Comparison of ENCODE assay signal across 12 cellular contexts in genomic region chr6:132498638-132499037, GRCh38. TPM values are rescaled to one million over a fixed set of nuclear protein-coding genes. Genes with fewer than 3 reads are reported as not detected.
DNase-seq lines count a peak whose midpoint lies in the region; ATAC-seq, FAIRE-seq and TF ChIP-seq lines count a peak whose summit lies in the region.
"Had no signal": no experiment of that assay in that cellular context is flagged by ENCODE, and none has a peak within 500 bp of the region (broad histone marks: within the 10 kb centered on the region; RNA-seq: fewer than 3 reads in every experiment).

No MANE protein-coding gene starts in this region.

- peak overlapping the region; percentile 39 for H3K27ac Mint-ChIP-seq in dendritic cell treated with granulocyte-macrophage colony-stimulating factor and Interleukin-4, amounts not matched to agents 40 ng/mL and 50 ng/mL, for 4 days
- no peak overlapping the region for H3K27ac Mint-ChIP-seq in activated CD4-positive, alpha-beta memory T cell treated with anti-CD3 and anti-CD28 coated beads for 36 hours
- H3K27ac Mint-ChIP-seq: activated naive CD4-positive, alpha-beta T cell treated with anti-CD3 and anti-CD28 coated beads, Interleukin-2, amount 50 U/mL, for 72 hours had no signal

- H3K27me3 Mint-ChIP-seq in dendritic cell treated with granulocyte-macrophage colony-stimulating factor and Interleukin-4, amounts not matched to agents 40 ng/mL and 50 ng/mL, for 4 days, result no peaks in the 10 kb centered on the region
- no peaks in the 10 kb centered on the region for H3K27me3 Mint-ChIP-seq in activated CD4-positive, alpha-beta memory T cell treated with anti-CD3 and anti-CD28 coated beads for 36 hours

- CTCF ChIA-PET in activated CD4-positive, alpha-beta memory T cell treated with anti-CD3 and anti-CD28 coated beads for 36 hours (lab: Charles Lee), result no interaction called here

- no peaks in the 10 kb centered on the region for H3K9me3 Mint-ChIP-seq in dendritic cell treated with granulocyte-macrophage colony-stimulating factor and Interleukin-4, amounts not matched to agents 40 ng/mL and 50 ng/mL, for 4 days
- H3K9me3 Mint-ChIP-seq in activated CD4-positive, alpha-beta memory T cell treated with anti-CD3 and anti-CD28 coated beads for 36 hours, result peaks cover 1% of the 10 kb centered on the region

- H3K9me3 ChIP-seq in kidney (ENCODE audit: control insufficient read depth in 1 of 2, low read length in 2 of 2), result no peaks in the 10 kb centered on the region
- H3K9me3 ChIP-seq in right atrium auricular region, result no peaks in the 10 kb centered on the region

- no peaks in the 10 kb centered on the region for H3K27me3 ChIP-seq in right atrium auricular region

- POLR2A ChIA-PET in activated CD4-positive, alpha-beta memory T cell treated with anti-CD3 and anti-CD28 coated beads for 36 hours (lab: Charles Lee), result no interaction called here

- no peak for TF ChIP-seq CTCF in kidney (IDR thresholded peaks at IDR 0.05; ENCODE audit: borderline replicate concordance, extremely low read depth, insufficient read depth)
- no peak for TF ChIP-seq CTCF in right atrium auricular region (IDR thresholded peaks at IDR 0.05)

- intact Hi-C loops in dendritic cell treated with granulocyte-macrophage colony-stimulating factor and Interleukin-4, amounts not matched to agents 40 ng/mL and 50 ng/mL, for 4 days (cut with micrococcal nuclease), result no loop called here
- intact Hi-C loops in kidney (cut with DNase I), result no loop called here
- intact Hi-C loops in activated CD4-positive, alpha-beta memory T cell treated with anti-CD3 and anti-CD28 coated beads for 36 hours (cut with micrococcal nuclease), result loop anchor here (5.0 to 10.0 kb wide), 3 partner anchors 134 to 874 kb away; partner anchors contain the start of gene MED23

- peaks cover 74% of the 10 kb centered on the region for H3K36me3 Mint-ChIP-seq in dendritic cell treated with granulocyte-macrophage colony-stimulating factor and Interleukin-4, amounts not matched to agents 40 ng/mL and 50 ng/mL, for 4 days (ENCODE audit: low read depth)
- H3K36me3 Mint-ChIP-seq in activated CD4-positive, alpha-beta memory T cell treated with anti-CD3 and anti-CD28 coated beads for 36 hours, result peaks cover 35% of the 10 kb centered on the region

- peaks cover 56% of the 10 kb centered on the region for H3K4me1 Mint-ChIP-seq in dendritic cell treated with granulocyte-macrophage colony-stimulating factor and Interleukin-4, amounts not matched to agents 40 ng/mL and 50 ng/mL, for 4 days (ENCODE audit: low read depth)
- H3K4me1 Mint-ChIP-seq in activated CD4-positive, alpha-beta memory T cell treated with anti-CD3 and anti-CD28 coated beads for 36 hours (ENCODE audit: low read depth), result peaks cover 45% of the 10 kb centered on the region

- no peak for FAIRE-seq in kidney (lab: Jason Lieb, UNC)
- FAIRE-seq: endothelial cell of umbilical vein had no signal

- H3K4me1 ChIP-seq in kidney (ENCODE audit: control insufficient read depth in 1 of 2, insufficient read depth in 1 of 2, low read depth in 1 of 2, low read length in 2 of 2) (peaks cover 0 to 3% of the 10 kb centered on the region in 2 donors), right atrium auricular region (peaks cover 0 to 9% of the 10 kb centered on the region in 2 donors)

- DNase-seq in kidney (no peak), right atrium auricular region (ENCODE audit: low spot score) (no peak), Ammon's horn (ENCODE audit: low spot score) (no peak)
- DNase-seq in activated CD4-positive, alpha-beta memory T cell treated with anti-CD3 and anti-CD28 coated beads for 36 hours, result no peak
- DNase-seq: stimulated activated CD4-positive, alpha-beta T cell treated with anti-CD3 and anti-CD28 coated beads, Interleukin-4, amount 100 ng/mL, for 4 hours had no signal

- no peak overlapping the region for H3K9ac ChIP-seq in kidney (ENCODE audit: low read length in 2 of 2)

- H3K27ac ChIP-seq in kidney (ENCODE audit: low read depth in 2 of 2, low read length in 2 of 2) (no peak overlapping the region), right atrium auricular region (no peak overlapping the region)

- H3K4me3 ChIP-seq in kidney (ENCODE audit: low read length in 2 of 2), result no peak overlapping the region
- H3K4me3 ChIP-seq in right atrium auricular region, result no peak overlapping the region

- H3K36me3 ChIP-seq in kidney (ENCODE audit: control insufficient read depth in 1 of 2, insufficient read depth in 2 of 2, low read length in 2 of 2), result peaks cover 10 to 11% of the 10 kb centered on the region in 2 donors
- H3K36me3 ChIP-seq in right atrium auricular region, result peaks cover 26% of the 10 kb centered on the region

- H3K4me3 Mint-ChIP-seq in dendritic cell treated with granulocyte-macrophage colony-stimulating factor and Interleukin-4, amounts not matched to agents 40 ng/mL and 50 ng/mL, for 4 days, result no peak overlapping the region
- no peak overlapping the region for H3K4me3 Mint-ChIP-seq in activated CD4-positive, alpha-beta memory T cell treated with anti-CD3 and anti-CD28 coated beads for 36 hours

- ATAC-seq in GM18519 (IDR thresholded peaks at IDR 0.05; ENCODE audit: low FRiP score, unreplicated experiment) (peak; percentile 36), GM21526 (IDR thresholded peaks at IDR 0.05; ENCODE audit: low FRiP score, unreplicated experiment) (peak; percentile 66), HG03108 (IDR thresholded peaks at IDR 0.05; ENCODE audit: unreplicated experiment) (peak; percentile 47)
- ATAC-seq: activated naive CD4-positive, alpha-beta T cell treated with anti-CD3 and anti-CD28 coated beads, Interleukin-2, amount 50 U/mL, for 72 hours; Panc1 had no signal

RNA-seq across cellular contexts. Expression of gene STX7, which starts 14.3 kb away (rescaled TPM):
- total RNA-seq in kidney (77.9 TPM), right atrium auricular region (10 to 100 TPM; 27.0 to 39.9 TPM)
- polyA plus RNA-seq in kidney (ENCODE audit: insufficient read depth, low read depth, low replicate concordance), result 27.4 TPM
- 10 to 100 TPM; 16.2 to 19.0 TPM for total RNA-seq in activated CD4-positive, alpha-beta memory T cell treated with anti-CD3 and anti-CD28 coated beads for 36 hours

RNA-seq across cellular contexts. Expression of gene TAAR9, which starts 39.4 kb away (rescaled TPM):
- total RNA-seq in kidney, result not detected
- not detected for polyA plus RNA-seq in kidney (ENCODE audit: insufficient read depth, low read depth, low replicate concordance)
- not detected for total RNA-seq in right atrium auricular region
- total RNA-seq in activated CD4-positive, alpha-beta memory T cell treated with anti-CD3 and anti-CD28 coated beads for 36 hours, result not detected
- total RNA-seq: activated naive CD4-positive, alpha-beta T cell treated with anti-CD3 and anti-CD28 coated beads, Interleukin-2, amount 50 U/mL, for 72 hours; endothelial cell of umbilical vein had no signal
- polyA plus RNA-seq: endothelial cell of umbilical vein had no signal

RNA-seq across cellular contexts. Expression of gene TAAR8, which starts 53.8 kb away (rescaled TPM):
- total RNA-seq in kidney (not detected), right atrium auricular region (not detected)
- not detected for polyA plus RNA-seq in kidney (ENCODE audit: insufficient read depth, low read depth, low replicate concordance)
- total RNA-seq in activated CD4-positive, alpha-beta memory T cell treated with anti-CD3 and anti-CD28 coated beads for 36 hours, result not detected
- total RNA-seq: activated naive CD4-positive, alpha-beta T cell treated with anti-CD3 and anti-CD28 coated beads, Interleukin-2, amount 50 U/mL, for 72 hours; endothelial cell of umbilical vein had no signal
- polyA plus RNA-seq: endothelial cell of umbilical vein had no signal
